Comparison of ENCODE assay signal across 1 cellular context in the genomic region with DNA sequence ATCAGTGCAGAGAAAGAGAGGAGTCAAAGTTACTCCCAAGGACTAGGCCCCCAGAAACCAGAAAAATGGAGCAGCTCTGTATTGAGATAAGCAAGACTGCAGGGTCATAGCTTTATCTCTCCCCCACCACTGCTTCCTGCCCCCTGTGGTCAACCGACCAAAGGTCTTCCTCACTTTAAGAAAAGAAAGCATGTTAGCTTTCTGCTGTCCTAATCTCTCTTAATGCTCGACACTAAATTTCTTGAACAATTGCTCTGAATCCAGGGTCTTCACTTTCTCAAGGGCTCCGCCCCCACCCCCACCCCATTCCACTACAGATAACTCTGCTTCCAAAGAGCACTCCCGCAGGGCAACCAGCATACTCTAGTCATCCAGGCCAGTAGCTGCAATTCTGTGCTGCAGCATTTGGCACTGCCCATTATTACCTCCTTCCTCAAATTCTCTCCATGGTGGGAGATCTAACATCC.
A peak's percentile ranks its signal among the peaks of the same experiment; 100 is the strongest.
TF ChIP-seq lines count a peak whose summit lies in the region.

No MANE protein-coding gene starts in this region.

TF ChIP-seq in K562, 482 proteins besides CTCF, POLR2A, EP300 and RAD21 (continued from another document and continues in another):
- peak in 1 of 2 experiments; percentile 86; a peak in 2 of 4 replicates for TF ChIP-seq TBL1XR1 (IDR thresholded peaks at IDR 0.05; ENCODE audit: low read length in 2 of 2)
- TF ChIP-seq TARDBP (IDR thresholded peaks at IDR 0.05) = no peak
- TF ChIP-seq DPF2 (IDR thresholded peaks at IDR 0.05) = peak; percentile 97
- peak; percentile 80 for TF ChIP-seq ZBTB7A (IDR thresholded peaks at IDR 0.05; ENCODE audit: borderline replicate concordance, control insufficient read depth, low read depth, low read length)
- peak; percentile 77; the same call in 1 of the 2 replicates for TF ChIP-seq ARID3A (IDR thresholded peaks at IDR 0.05; ENCODE audit: borderline replicate concordance, low read depth, low read length)
- peak; percentile 71; the same call in 1 of the 2 replicates for TF ChIP-seq NCOA1 (IDR thresholded peaks at IDR 0.05; ENCODE audit: low read depth)
- TF ChIP-seq RHOXF2B (CRISPR knock-in tag; conservative IDR thresholded peaks at IDR 0.05) = no peak
- peak; percentile 63; the same call in 1 of the 2 replicates for TF ChIP-seq ELF1 (tag; IDR thresholded peaks at IDR 0.05)
- TF ChIP-seq GATAD2A (IDR thresholded peaks at IDR 0.05) = peak; percentile 86; the same call in 1 of the 2 replicates
- no peak for TF ChIP-seq MECOM (CRISPR knock-in tag; IDR thresholded peaks at IDR 0.05)
- TF ChIP-seq KLF16 (IDR thresholded peaks at IDR 0.05) = peak; percentile 71
- peak in 1 of 2 experiments; percentile 68; a peak in 2 of 4 replicates for TF ChIP-seq HDAC1 (IDR thresholded peaks at IDR 0.05)
- 0 out of 2 replicates have a peak, but pooled peaks have one; percentile 16 for TF ChIP-seq TRIM28 (IDR thresholded peaks at IDR 0.05)
- peak; percentile 54; the same call in 1 of the 2 replicates for TF ChIP-seq GABPA (tag; conservative IDR thresholded peaks at IDR 0.05; ENCODE audit: low read depth)
- TF ChIP-seq ZNF24 (IDR thresholded peaks at IDR 0.05) = peak; percentile 41; the same call in 1 of the 2 replicates
- TF ChIP-seq NONO (IDR thresholded peaks at IDR 0.05; ENCODE audit: low read depth in 2 of 2, low read length in 1 of 2) = 0 out of 4 replicates have a peak, but pooled peaks of 1 of the 2 experiments have one; percentile 27
- TF ChIP-seq CBX3 (IDR thresholded peaks at IDR 0.05; ENCODE audit: borderline replicate concordance in 1 of 2, low read length in 2 of 2) = peak in 1 of 2 experiments; percentile 87; a peak in 2 of 3 replicates
- TF ChIP-seq ZBTB2 (IDR thresholded peaks at IDR 0.05) = peak; percentile 72; the same call in 1 of the 2 replicates
- TF ChIP-seq CBFA2T2 (conservative IDR thresholded peaks at IDR 0.05) = peak; percentile 85
- peak; percentile 50; the same call in 1 of the 2 replicates for TF ChIP-seq MXI1 (IDR thresholded peaks at IDR 0.05; ENCODE audit: low read depth, low read length)
- TF ChIP-seq, protein P1, sequence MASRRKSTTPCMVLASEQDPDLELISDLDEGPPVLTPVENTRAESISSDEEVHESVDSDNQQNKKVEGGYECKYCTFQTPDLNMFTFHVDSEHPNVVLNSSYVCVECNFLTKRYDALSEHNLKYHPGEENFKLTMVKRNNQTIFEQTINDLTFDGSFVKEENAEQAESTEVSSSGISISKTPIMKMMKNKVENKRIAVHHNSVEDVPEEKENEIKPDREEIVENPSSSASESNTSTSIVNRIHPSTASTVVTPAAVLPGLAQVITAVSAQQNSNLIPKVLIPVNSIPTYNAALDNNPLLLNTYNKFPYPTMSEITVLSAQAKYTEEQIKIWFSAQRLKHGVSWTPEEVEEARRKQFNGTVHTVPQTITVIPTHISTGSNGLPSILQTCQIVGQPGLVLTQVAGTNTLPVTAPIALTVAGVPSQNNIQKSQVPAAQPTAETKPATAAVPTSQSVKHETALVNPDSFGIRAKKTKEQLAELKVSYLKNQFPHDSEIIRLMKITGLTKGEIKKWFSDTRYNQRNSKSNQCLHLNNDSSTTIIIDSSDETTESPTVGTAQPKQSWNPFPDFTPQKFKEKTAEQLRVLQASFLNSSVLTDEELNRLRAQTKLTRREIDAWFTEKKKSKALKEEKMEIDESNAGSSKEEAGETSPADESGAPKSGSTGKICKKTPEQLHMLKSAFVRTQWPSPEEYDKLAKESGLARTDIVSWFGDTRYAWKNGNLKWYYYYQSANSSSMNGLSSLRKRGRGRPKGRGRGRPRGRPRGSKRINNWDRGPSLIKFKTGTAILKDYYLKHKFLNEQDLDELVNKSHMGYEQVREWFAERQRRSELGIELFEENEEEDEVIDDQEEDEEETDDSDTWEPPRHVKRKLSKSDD (conservative IDR thresholded peaks at IDR 0.05; ENCODE audit: low read length) = no peak
- no peak for TF ChIP-seq KAT2B (IDR thresholded peaks at IDR 0.05; ENCODE audit: low read depth, low read length)
- no peak for TF ChIP-seq PTTG1 (tag; IDR thresholded peaks at IDR 0.05; ENCODE audit: low read depth)
- no peak for TF ChIP-seq ZNF436 (CRISPR knock-in tag; IDR thresholded peaks at IDR 0.05)
- peak; percentile 57 to 94; a peak in 3 of 4 replicates for TF ChIP-seq RCOR1 (IDR thresholded peaks at IDR 0.05; ENCODE audit: borderline replicate concordance in 1 of 2, low read depth in 2 of 2, low read length in 2 of 2)
- peak; percentile 74 for TF ChIP-seq FOXM1 (IDR thresholded peaks at IDR 0.05; ENCODE audit: low read depth)
- no peak for TF ChIP-seq FOXM1 (CRISPR knock-in tag; IDR thresholded peaks at IDR 0.05; ENCODE audit: low read depth)
- TF ChIP-seq, protein P2, sequence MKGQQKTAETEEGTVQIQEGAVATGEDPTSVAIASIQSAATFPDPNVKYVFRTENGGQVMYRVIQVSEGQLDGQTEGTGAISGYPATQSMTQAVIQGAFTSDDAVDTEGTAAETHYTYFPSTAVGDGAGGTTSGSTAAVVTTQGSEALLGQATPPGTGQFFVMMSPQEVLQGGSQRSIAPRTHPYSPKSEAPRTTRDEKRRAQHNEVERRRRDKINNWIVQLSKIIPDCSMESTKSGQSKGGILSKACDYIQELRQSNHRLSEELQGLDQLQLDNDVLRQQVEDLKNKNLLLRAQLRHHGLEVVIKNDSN (CRISPR knock-in tag; IDR thresholded peaks at IDR 0.05) = no peak
- TF ChIP-seq MTF1 (CRISPR knock-in tag; IDR thresholded peaks at IDR 0.05; ENCODE audit: borderline replicate concordance) = no peak
- TF ChIP-seq MAFG (tag; conservative IDR thresholded peaks at IDR 0.05) = peak; percentile 57; the same call in 1 of the 2 replicates
- TF ChIP-seq PML (IDR thresholded peaks at IDR 0.05; ENCODE audit: low read length) = peak; percentile 46; the same call in 1 of the 2 replicates
- TF ChIP-seq PRDM10 (IDR thresholded peaks at IDR 0.05; ENCODE audit: partially characterized antibody) = peak; percentile 95
- peak; percentile 84 for TF ChIP-seq RNF2 (IDR thresholded peaks at IDR 0.05)
- peak; percentile 59 to 85 for TF ChIP-seq MAZ (CRISPR knock-in tag; conservative IDR thresholded peaks at IDR 0.05 in 1 of 2, IDR thresholded peaks at IDR 0.05 in 1 of 2)
- peak; percentile 62 for TF ChIP-seq ZEB2 (IDR thresholded peaks at IDR 0.05)
- TF ChIP-seq ESRRA (IDR thresholded peaks at IDR 0.05; ENCODE audit: borderline replicate concordance, low read depth) = peak; percentile 94; the same call in 1 of the 2 replicates
- peak in 1 of 2 experiments; percentile 81; a peak in 2 of 4 replicates for TF ChIP-seq ZMIZ1 (IDR thresholded peaks at IDR 0.05; ENCODE audit: low read depth in 2 of 2, low read length in 2 of 2)
- TF ChIP-seq HOMEZ (CRISPR knock-in tag; IDR thresholded peaks at IDR 0.05) = no peak
- 0 out of 2 replicates have a peak, but pooled peaks have one; percentile 46 for TF ChIP-seq RUNX1 (IDR thresholded peaks at IDR 0.05; ENCODE audit: low read depth)
- TF ChIP-seq SMARCC2 (IDR thresholded peaks at IDR 0.05; ENCODE audit: low read depth) = peak; percentile 90
- peak in 1 of 2 experiments; percentile 55; a peak in 1 of 4 replicates for TF ChIP-seq TEAD1 (CRISPR knock-in tag; IDR thresholded peaks at IDR 0.05)
- TF ChIP-seq SMARCA5 (IDR thresholded peaks at IDR 0.05) = no peak
